ENCODE assay signal across 9 cellular contexts in genomic region chr16:67015317-67015731, GRCh38. TPM values are rescaled to one million over a fixed set of nuclear protein-coding genes. Genes with fewer than 3 reads are reported as not detected.
DNase-seq lines count a peak whose midpoint lies in the region; TF ChIP-seq lines count a peak whose summit lies in the region.
"Had no signal": no experiment of that assay in that cellular context is flagged by ENCODE, and none has a peak within 500 bp of the region (broad histone marks: within the 10 kb centered on the region; RNA-seq: fewer than 3 reads in every experiment).

No MANE protein-coding gene starts in this region.

- H3K18ac ChIP-seq in trophoblast cell (ENCODE audit: low read length) = no peak overlapping the region

- TF ChIP-seq RAD21 in Ishikawa (IDR thresholded peaks at IDR 0.05; ENCODE audit: low read depth) = peak; percentile 76

- H3K27me3 ChIP-seq in trophoblast cell (ENCODE audit: insufficient read depth, low read length) = peaks cover 13% of the 10 kb centered on the region
- H3K27me3 ChIP-seq in CD4-positive, alpha-beta memory T cell (ENCODE audit: insufficient read depth, low read length) = no peaks in the 10 kb centered on the region

- no peak overlapping the region for H2AK5ac ChIP-seq in trophoblast cell (ENCODE audit: low read length)

- H3K4me1 ChIP-seq in trophoblast cell (ENCODE audit: control insufficient read depth in 1 of 2, insufficient read depth in 2 of 2, low read length in 2 of 2) = peaks cover 27 to 29% of the 10 kb centered on the region in 2 experiments
- H3K4me1 ChIP-seq in CD4-positive, alpha-beta memory T cell (ENCODE audit: insufficient read depth, low read length) = peaks cover 14% of the 10 kb centered on the region

- H4K91ac ChIP-seq in trophoblast cell (ENCODE audit: low read depth, low read length) = peak overlapping the region; percentile 44

- H2BK120ac ChIP-seq in trophoblast cell (ENCODE audit: insufficient read depth, low read length, poor library complexity) = no peak overlapping the region

- TF ChIP-seq EP300 in Ishikawa (IDR thresholded peaks at IDR 0.05; ENCODE audit: borderline replicate concordance) = no peak

- no peak overlapping the region for H2AFZ ChIP-seq in trophoblast cell (ENCODE audit: insufficient read depth, low read length, poor library complexity)

- CTCF ChIA-PET in Calu3 (lab: Charles Lee) = interaction anchor here (0.7 kb wide), 1 partner anchor 180 kb away, joined by 6 read pairs; no protein-coding TSS in a partner anchor
- CTCF ChIA-PET in CD4-positive, alpha-beta memory T cell (lab: Charles Lee; ENCODE audit: partially characterized antibody) = interaction anchor here (0.7 to 10.2 kb wide), 3 partner anchors 84 to 170 kb away, joined by 3 to 187 read pairs (median 4); partner anchors contain the start of genes B3GNT9, FBXL8 and TRADD

- no peak overlapping the region for H3K27ac Mint-ChIP-seq in Calu3 (ENCODE audit: unreplicated experiment)
- peak overlapping the region in 4 of 5 experiments; percentile 29 to 84 (median 60) for H3K27ac Mint-ChIP-seq in brain
- peak overlapping the region in 1 of 7 donors; percentile 52 for H3K27ac Mint-ChIP-seq in CD4-positive, alpha-beta memory T cell

- H3K9ac ChIP-seq in trophoblast cell (ENCODE audit: low read length) = no peak overlapping the region

- peaks cover 5% of the 10 kb centered on the region for H3K36me3 Mint-ChIP-seq in Calu3 (ENCODE audit: insufficient read depth, unreplicated experiment)
- H3K36me3 Mint-ChIP-seq in brain = no peaks in the 10 kb centered on the region
- no peaks in the 10 kb centered on the region for H3K36me3 Mint-ChIP-seq in CD4-positive, alpha-beta memory T cell

- H3K4me3 Mint-ChIP-seq in Calu3 (ENCODE audit: low read depth, unreplicated experiment) (no peak overlapping the region), brain (peak overlapping the region in 3 of 5 experiments; percentile 41 to 55 (median 49))
- peak overlapping the region in 3 of 8 donors; percentile 31 to 36 (median 35) for H3K4me3 Mint-ChIP-seq in CD4-positive, alpha-beta memory T cell

- peaks cover 9% of the 10 kb centered on the region for H3K4me1 Mint-ChIP-seq in Calu3 (ENCODE audit: low read depth, unreplicated experiment)
- H3K4me1 Mint-ChIP-seq in brain = peaks cover 22% of the 10 kb centered on the region
- peaks cover 2 to 20% (median 6%) of the 10 kb centered on the region in 4 donors for H3K4me1 Mint-ChIP-seq in CD4-positive, alpha-beta memory T cell

- no peak overlapping the region for H4K8ac ChIP-seq in trophoblast cell (ENCODE audit: low read depth, low read length)

- no peak overlapping the region for H3K27ac ChIP-seq in trophoblast cell (ENCODE audit: low read depth, low read length)
- no peak overlapping the region for H3K27ac ChIP-seq in CD4-positive, alpha-beta memory T cell (ENCODE audit: low read depth, low read length)

- DNase-seq in Calu3 (peak; percentile 41), trophoblast cell (no peak), NCI-H2227 treated with DMSO at 0.1 percent for 48 hours (lab: John Stamatoyannopoulos, UW) (no peak), KG1 (lab: John Stamatoyannopoulos, UW) (no peak)
- no peak for DNase-seq in CD4-positive, alpha-beta memory T cell
- DNase-seq: dermis blood vessel endothelial cell, GOT3 had no signal

- TF ChIP-seq CTCF in Calu3 (IDR thresholded peaks at IDR 0.05; ENCODE audit: unreplicated experiment) (no peak), brain (conservative IDR thresholded peaks at IDR 0.05) (peak in 1 of 2 experiments; percentile 18)

- no CpG with 5 or more reads among the region's 9 CpGs for WGBS in trophoblast cell (ENCODE audit: extremely low coverage, insufficient coverage, insufficient read length)

- POLR2A ChIA-PET in CD4-positive, alpha-beta memory T cell (lab: Charles Lee; ENCODE audit: partially characterized antibody) = interaction anchor here (2.7 to 4.5 kb wide), 2 partner anchors 14 to 142 kb away, joined by 41 to 55 read pairs; partner anchors contain the start of genes CBFB and TRADD

- no peak overlapping the region for H3K14ac ChIP-seq in trophoblast cell (ENCODE audit: low read length)

- no peak overlapping the region for H3K4ac ChIP-seq in trophoblast cell (ENCODE audit: low read depth, low read length)

- H3K79me2 ChIP-seq in trophoblast cell (ENCODE audit: control insufficient read depth, insufficient read depth, low read length, poor library complexity) = no peaks in the 10 kb centered on the region

- peaks cover 10% of the 10 kb centered on the region for H3K79me1 ChIP-seq in trophoblast cell (ENCODE audit: low read length)

- BruUV-seq in Calu3 (replicated peaks; lab: Mats Ljungman, UMichigan) = no TSS peak

- peak overlapping the region; percentile 47 for H2BK12ac ChIP-seq in trophoblast cell (ENCODE audit: low read length)

- H3K9me3 ChIP-seq in trophoblast cell (ENCODE audit: insufficient read depth, low read depth, low read length) = no peaks in the 10 kb centered on the region
- no peaks in the 10 kb centered on the region for H3K9me3 ChIP-seq in CD4-positive, alpha-beta memory T cell (ENCODE audit: control insufficient read depth in 1 of 2, low read length in 2 of 2)

- intact Hi-C loops in Calu3 (cut with micrococcal nuclease; ENCODE audit: unreplicated experiment) = loop anchor here (5.0 to 10.0 kb wide), 4 partner anchors 38 to 172 kb away; partner anchors contain the start of genes B3GNT9, FBXL8 and TRADD
- intact Hi-C loops in CD4-positive, alpha-beta memory T cell (cut with micrococcal nuclease) = loop anchor here (5.0 kb wide), 1 partner anchor 38 kb away; no protein-coding TSS in a partner anchor

- H4K12ac ChIP-seq in trophoblast cell (ENCODE audit: low read depth, low read length) = no peak overlapping the region

- peaks cover 45% of the 10 kb centered on the region for H3K27me3 Mint-ChIP-seq in Calu3 (ENCODE audit: unreplicated experiment)
- H3K27me3 Mint-ChIP-seq in brain = peaks cover 22% of the 10 kb centered on the region
- H3K27me3 Mint-ChIP-seq in CD4-positive, alpha-beta memory T cell = no peaks in the 10 kb centered on the region

- H3K4me2 ChIP-seq in trophoblast cell (ENCODE audit: low read length) = no peak overlapping the region

- H2BK5ac ChIP-seq in trophoblast cell (ENCODE audit: low read depth, low read length, poor library complexity) = no peak overlapping the region

- no peaks in the 10 kb centered on the region for H3K9me3 Mint-ChIP-seq in Calu3 (ENCODE audit: low read depth, unreplicated experiment)
- peaks cover 0 to 2% (median 0%) of the 10 kb centered on the region in 5 experiments for H3K9me3 Mint-ChIP-seq in brain
- no peaks in the 10 kb centered on the region for H3K9me3 Mint-ChIP-seq in CD4-positive, alpha-beta memory T cell

- no peak overlapping the region for H3K4me3 ChIP-seq in trophoblast cell (ENCODE audit: low read depth, low read length)
- H3K4me3 ChIP-seq in CD4-positive, alpha-beta memory T cell (ENCODE audit: low read length in 2 of 2) = no peak overlapping the region

- no peak overlapping the region for H3K23ac ChIP-seq in trophoblast cell (ENCODE audit: low read length)

- no peaks in the 10 kb centered on the region for H3K36me3 ChIP-seq in trophoblast cell (ENCODE audit: control insufficient read depth in 1 of 2, insufficient read depth in 2 of 2, low read length in 2 of 2)
- H3K36me3 ChIP-seq in CD4-positive, alpha-beta memory T cell (ENCODE audit: insufficient read depth, low read length) = no peaks in the 10 kb centered on the region

TF ChIP-seq in Ishikawa, 13 proteins besides CTCF, POLR2A, EP300 and RAD21 (continues in another document):
- TF ChIP-seq USF1 (IDR thresholded peaks at IDR 0.05) (no peak), TCF12 (IDR thresholded peaks at IDR 0.05; ENCODE audit: low read depth) (no peak), CEBPB (IDR thresholded peaks at IDR 0.05) (no peak), MAX (IDR thresholded peaks at IDR 0.05) (no peak), TAF1 (IDR thresholded peaks at IDR 0.05; ENCODE audit: low read depth) (no peak), FOXM1 (IDR thresholded peaks at IDR 0.05; ENCODE audit: borderline replicate concordance, low read depth) (no peak), EGR1 (IDR thresholded peaks at IDR 0.05) (no peak), NFIC (IDR thresholded peaks at IDR 0.05) (no peak), ZBTB7A (IDR thresholded peaks at IDR 0.05; ENCODE audit: low read depth) (no peak)

RNA-seq across cellular contexts. Expression of gene CBFB, which starts 13.6 kb away (rescaled TPM):
- total RNA-seq in Calu3 (2022) = 116 and 131 TPM in 2 replicates
- polyA plus RNA-seq in brain (ENCODE audit: insufficient read depth, low read depth, low replicate concordance) = 30.6 TPM
- 61.5 and 63.3 TPM in 2 replicates for polyA plus RNA-seq in trophoblast cell (2013)
- 100 to 1,000 TPM; 112 TPM for total RNA-seq in CD4-positive, alpha-beta memory T cell
- polyA plus RNA-seq in CD4-positive, alpha-beta memory T cell = 100 to 1,000 TPM; 102 to 108 TPM

RNA-seq across cellular contexts. Expression of gene CES4A, which starts 26.9 kb away (rescaled TPM):
- not detected in 2 replicates for total RNA-seq in Calu3 (2022)
- 4.1 TPM for polyA plus RNA-seq in brain (ENCODE audit: insufficient read depth, low read depth, low replicate concordance)
- 0.81 and 0.86 TPM in 2 replicates for polyA plus RNA-seq in trophoblast cell (2013)
- total RNA-seq in CD4-positive, alpha-beta memory T cell = 10 to 100 TPM; 19.8 to 21.9 TPM
- 10 to 100 TPM in 1 of 2 donors, 1 to 10 TPM in 1; 4.1 to 12.2 TPM for polyA plus RNA-seq in CD4-positive, alpha-beta memory T cell

RNA-seq across cellular contexts. Expression of gene CES3, which starts 54.3 kb away (rescaled TPM):
- total RNA-seq in Calu3 (2022) = 0.64 and 2.5 TPM in 2 replicates
- 0.93 TPM for polyA plus RNA-seq in brain (ENCODE audit: insufficient read depth, low read depth, low replicate concordance)
- polyA plus RNA-seq in trophoblast cell (2013) = 0.17 and 0.26 TPM in 2 replicates
- under 1 TPM; 0.32 to 0.61 TPM for total RNA-seq in CD4-positive, alpha-beta memory T cell
- polyA plus RNA-seq in CD4-positive, alpha-beta memory T cell = not detected
- total RNA-seq: dermis blood vessel endothelial cell had no signal

Comparison
In these comparisons a context has a peak if more than half of its experiments do, and no peak if none do; other contexts are left out.
1. RNA of gene CES4A, which starts 26.9 kb away (total RNA-seq): 19.8 to 21.9 TPM in CD4-positive, alpha-beta memory T cell; not detected in Calu3; every median in the first group is over 10 times any median in the second.